1 cellular context compared by ENCODE assay signal in the genomic region with DNA sequence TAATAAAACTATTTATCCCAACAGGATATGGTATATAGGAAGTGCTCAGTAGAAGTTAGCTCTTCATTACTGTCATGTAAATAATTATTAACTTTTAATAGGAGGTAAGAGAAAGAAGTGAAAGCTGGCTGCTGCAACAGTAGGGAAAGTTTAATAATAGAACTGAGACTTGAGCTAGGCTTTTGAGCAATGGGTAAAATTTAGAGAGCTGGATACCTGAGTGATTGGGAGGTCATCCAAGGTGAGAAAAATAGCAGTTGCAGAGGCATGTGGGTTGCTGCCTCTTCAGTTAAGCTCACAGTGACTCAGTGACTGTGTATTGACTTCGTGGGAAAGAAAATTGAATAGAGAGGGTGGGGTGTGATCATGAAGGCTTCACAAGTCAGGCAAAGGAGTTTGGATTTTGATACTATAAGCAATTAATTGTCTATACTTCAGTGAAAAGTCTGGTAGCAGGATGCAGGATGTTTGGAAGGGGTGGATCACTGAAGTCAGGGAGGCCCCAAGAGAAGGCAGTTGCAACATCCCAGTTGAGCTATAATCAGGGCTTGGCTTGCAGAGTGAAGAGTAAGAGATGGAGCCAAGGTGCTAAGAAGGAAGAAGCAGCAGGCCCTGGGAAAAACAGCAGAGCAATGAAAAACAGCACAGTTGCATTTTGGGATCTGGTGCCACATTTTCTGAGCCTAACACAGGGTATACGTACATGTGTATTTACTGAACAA.
TF ChIP-seq lines count a peak whose summit lies in the region.

No MANE protein-coding gene starts in this region.

TF ChIP-seq in GM12878, 131 proteins besides CTCF, POLR2A, EP300 and RAD21 (continued from another document):
- TF ChIP-seq, protein P1, sequence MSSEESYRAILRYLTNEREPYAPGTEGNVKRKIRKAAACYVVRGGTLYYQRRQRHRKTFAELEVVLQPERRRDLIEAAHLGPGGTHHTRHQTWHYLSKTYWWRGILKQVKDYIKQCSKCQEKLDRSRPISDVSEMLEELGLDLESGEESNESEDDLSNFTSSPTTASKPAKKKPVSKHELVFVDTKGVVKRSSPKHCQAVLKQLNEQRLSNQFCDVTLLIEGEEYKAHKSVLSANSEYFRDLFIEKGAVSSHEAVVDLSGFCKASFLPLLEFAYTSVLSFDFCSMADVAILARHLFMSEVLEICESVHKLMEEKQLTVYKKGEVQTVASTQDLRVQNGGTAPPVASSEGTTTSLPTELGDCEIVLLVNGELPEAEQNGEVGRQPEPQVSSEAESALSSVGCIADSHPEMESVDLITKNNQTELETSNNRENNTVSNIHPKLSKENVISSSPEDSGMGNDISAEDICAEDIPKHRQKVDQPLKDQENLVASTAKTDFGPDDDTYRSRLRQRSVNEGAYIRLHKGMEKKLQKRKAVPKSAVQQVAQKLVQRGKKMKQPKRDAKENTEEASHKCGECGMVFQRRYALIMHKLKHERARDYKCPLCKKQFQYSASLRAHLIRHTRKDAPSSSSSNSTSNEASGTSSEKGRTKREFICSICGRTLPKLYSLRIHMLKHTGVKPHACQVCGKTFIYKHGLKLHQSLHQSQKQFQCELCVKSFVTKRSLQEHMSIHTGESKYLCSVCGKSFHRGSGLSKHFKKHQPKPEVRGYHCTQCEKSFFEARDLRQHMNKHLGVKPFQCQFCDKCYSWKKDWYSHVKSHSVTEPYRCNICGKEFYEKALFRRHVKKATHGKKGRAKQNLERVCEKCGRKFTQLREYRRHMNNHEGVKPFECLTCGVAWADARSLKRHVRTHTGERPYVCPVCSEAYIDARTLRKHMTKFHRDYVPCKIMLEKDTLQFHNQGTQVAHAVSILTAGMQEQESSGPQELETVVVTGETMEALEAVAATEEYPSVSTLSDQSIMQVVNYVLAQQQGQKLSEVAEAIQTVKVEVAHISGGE (CRISPR knock-in tag; IDR thresholded peaks at IDR 0.05), result no peak
- TF ChIP-seq NR2F1 (conservative IDR thresholded peaks at IDR 0.05), result no peak
- TF ChIP-seq BHLHE40 (IDR thresholded peaks at IDR 0.05; ENCODE audit: borderline replicate concordance in 1 of 2, low read depth in 2 of 2, low read length in 1 of 2), result no peak
- no peak for TF ChIP-seq EGR1 (IDR thresholded peaks at IDR 0.05; ENCODE audit: borderline replicate concordance in 1 of 2, low read depth in 2 of 2, low read length in 2 of 2)
- TF ChIP-seq TCF7 (IDR thresholded peaks at IDR 0.05; ENCODE audit: borderline replicate concordance), result no peak
- no peak for TF ChIP-seq STAT3 (IDR thresholded peaks at IDR 0.05; ENCODE audit: low read depth, low read length)
- TF ChIP-seq TBL1XR1 (IDR thresholded peaks at IDR 0.05; ENCODE audit: low read depth, low read length), result no peak
- TF ChIP-seq SREBF2 (IDR thresholded peaks at IDR 0.05; ENCODE audit: low read length), result no peak
- TF ChIP-seq ESRRA (IDR thresholded peaks at IDR 0.05; ENCODE audit: low read length), result no peak
- TF ChIP-seq, protein P2, sequence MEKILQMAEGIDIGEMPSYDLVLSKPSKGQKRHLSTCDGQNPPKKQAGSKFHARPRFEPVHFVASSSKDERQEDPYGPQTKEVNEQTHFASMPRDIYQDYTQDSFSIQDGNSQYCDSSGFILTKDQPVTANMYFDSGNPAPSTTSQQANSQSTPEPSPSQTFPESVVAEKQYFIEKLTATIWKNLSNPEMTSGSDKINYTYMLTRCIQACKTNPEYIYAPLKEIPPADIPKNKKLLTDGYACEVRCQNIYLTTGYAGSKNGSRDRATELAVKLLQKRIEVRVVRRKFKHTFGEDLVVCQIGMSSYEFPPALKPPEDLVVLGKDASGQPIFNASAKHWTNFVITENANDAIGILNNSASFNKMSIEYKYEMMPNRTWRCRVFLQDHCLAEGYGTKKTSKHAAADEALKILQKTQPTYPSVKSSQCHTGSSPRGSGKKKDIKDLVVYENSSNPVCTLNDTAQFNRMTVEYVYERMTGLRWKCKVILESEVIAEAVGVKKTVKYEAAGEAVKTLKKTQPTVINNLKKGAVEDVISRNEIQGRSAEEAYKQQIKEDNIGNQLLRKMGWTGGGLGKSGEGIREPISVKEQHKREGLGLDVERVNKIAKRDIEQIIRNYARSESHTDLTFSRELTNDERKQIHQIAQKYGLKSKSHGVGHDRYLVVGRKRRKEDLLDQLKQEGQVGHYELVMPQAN (conservative IDR thresholded peaks at IDR 0.05), result no peak
- no peak for TF ChIP-seq RUNX3 (IDR thresholded peaks at IDR 0.05; ENCODE audit: low read length)
- TF ChIP-seq PML (IDR thresholded peaks at IDR 0.05; ENCODE audit: low read length), result no peak
- no peak for TF ChIP-seq CHD1 (IDR thresholded peaks at IDR 0.05; ENCODE audit: low read depth, low read length)
- TF ChIP-seq, protein P3, sequence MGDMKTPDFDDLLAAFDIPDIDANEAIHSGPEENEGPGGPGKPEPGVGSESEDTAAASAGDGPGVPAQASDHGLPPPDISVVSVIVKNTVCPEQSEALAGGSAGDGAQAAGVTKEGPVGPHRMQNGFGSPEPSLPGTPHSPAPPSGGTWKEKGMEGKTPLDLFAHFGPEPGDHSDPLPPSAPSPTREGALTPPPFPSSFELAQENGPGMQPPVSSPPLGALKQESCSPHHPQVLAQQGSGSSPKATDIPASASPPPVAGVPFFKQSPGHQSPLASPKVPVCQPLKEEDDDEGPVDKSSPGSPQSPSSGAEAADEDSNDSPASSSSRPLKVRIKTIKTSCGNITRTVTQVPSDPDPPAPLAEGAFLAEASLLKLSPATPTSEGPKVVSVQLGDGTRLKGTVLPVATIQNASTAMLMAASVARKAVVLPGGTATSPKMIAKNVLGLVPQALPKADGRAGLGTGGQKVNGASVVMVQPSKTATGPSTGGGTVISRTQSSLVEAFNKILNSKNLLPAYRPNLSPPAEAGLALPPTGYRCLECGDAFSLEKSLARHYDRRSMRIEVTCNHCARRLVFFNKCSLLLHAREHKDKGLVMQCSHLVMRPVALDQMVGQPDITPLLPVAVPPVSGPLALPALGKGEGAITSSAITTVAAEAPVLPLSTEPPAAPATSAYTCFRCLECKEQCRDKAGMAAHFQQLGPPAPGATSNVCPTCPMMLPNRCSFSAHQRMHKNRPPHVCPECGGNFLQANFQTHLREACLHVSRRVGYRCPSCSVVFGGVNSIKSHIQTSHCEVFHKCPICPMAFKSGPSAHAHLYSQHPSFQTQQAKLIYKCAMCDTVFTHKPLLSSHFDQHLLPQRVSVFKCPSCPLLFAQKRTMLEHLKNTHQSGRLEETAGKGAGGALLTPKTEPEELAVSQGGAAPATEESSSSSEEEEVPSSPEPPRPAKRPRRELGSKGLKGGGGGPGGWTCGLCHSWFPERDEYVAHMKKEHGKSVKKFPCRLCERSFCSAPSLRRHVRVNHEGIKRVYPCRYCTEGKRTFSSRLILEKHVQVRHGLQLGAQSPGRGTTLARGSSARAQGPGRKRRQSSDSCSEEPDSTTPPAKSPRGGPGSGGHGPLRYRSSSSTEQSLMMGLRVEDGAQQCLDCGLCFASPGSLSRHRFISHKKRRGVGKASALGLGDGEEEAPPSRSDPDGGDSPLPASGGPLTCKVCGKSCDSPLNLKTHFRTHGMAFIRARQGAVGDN (IDR thresholded peaks at IDR 0.05), result no peak
- TF ChIP-seq, protein P4, sequence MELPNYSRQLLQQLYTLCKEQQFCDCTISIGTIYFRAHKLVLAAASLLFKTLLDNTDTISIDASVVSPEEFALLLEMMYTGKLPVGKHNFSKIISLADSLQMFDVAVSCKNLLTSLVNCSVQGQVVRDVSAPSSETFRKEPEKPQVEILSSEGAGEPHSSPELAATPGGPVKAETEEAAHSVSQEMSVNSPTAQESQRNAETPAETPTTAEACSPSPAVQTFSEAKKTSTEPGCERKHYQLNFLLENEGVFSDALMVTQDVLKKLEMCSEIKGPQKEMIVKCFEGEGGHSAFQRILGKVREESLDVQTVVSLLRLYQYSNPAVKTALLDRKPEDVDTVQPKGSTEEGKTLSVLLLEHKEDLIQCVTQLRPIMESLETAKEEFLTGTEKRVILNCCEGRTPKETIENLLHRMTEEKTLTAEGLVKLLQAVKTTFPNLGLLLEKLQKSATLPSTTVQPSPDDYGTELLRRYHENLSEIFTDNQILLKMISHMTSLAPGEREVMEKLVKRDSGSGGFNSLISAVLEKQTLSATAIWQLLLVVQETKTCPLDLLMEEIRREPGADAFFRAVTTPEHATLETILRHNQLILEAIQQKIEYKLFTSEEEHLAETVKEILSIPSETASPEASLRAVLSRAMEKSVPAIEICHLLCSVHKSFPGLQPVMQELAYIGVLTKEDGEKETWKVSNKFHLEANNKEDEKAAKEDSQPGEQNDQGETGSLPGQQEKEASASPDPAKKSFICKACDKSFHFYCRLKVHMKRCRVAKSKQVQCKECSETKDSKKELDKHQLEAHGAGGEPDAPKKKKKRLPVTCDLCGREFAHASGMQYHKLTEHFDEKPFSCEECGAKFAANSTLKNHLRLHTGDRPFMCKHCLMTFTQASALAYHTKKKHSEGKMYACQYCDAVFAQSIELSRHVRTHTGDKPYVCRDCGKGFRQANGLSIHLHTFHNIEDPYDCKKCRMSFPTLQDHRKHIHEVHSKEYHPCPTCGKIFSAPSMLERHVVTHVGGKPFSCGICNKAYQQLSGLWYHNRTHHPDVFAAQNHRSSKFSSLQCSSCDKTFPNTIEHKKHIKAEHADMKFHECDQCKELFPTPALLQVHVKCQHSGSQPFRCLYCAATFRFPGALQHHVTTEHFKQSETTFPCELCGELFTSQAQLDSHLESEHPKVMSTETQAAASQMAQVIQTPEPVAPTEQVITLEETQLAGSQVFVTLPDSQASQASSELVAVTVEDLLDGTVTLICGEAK (IDR thresholded peaks at IDR 0.05; ENCODE audit: borderline replicate concordance), result no peak
- TF ChIP-seq, protein P5, sequence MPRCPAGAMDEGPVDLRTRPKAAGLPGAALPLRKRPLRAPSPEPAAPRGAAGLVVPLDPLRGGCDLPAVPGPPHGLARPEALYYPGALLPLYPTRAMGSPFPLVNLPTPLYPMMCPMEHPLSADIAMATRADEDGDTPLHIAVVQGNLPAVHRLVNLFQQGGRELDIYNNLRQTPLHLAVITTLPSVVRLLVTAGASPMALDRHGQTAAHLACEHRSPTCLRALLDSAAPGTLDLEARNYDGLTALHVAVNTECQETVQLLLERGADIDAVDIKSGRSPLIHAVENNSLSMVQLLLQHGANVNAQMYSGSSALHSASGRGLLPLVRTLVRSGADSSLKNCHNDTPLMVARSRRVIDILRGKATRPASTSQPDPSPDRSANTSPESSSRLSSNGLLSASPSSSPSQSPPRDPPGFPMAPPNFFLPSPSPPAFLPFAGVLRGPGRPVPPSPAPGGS (IDR thresholded peaks at IDR 0.05; ENCODE audit: borderline replicate concordance, insufficient read depth, low read depth, low read length, poor library complexity, severe bottlenecking), result no peak
TF ChIP-seq in GM12878: peak in this region for 0.
